29 cellular contexts compared by ENCODE assay signal in genomic region chr1:66597500-66597899, GRCh38.
"Had no signal": no experiment of that assay in that cellular context is flagged by ENCODE, and none has a peak within 500 bp of the region (broad histone marks: within the 10 kb centered on the region; RNA-seq: fewer than 3 reads in every experiment).

No MANE protein-coding gene starts in this region.

- H3K4me3 ChIP-seq: neural progenitor cell, ovary, psoas muscle, right lobe of liver, sigmoid colon, suprapubic skin, testis, tibial artery, transverse colon, upper lobe of right lung, uterus had no signal

- H3K27ac Mint-ChIP-seq: natural killer cell; nephron; neural progenitor cell; progenitor cell of endocrine pancreas; stimulated activated memory B cell treated with anti-CD40 and anti-IgM and Interleukin-4, amounts not matched to agents 10 μg/mL and 1 μg/mL and 100 μg/mL, for 72 hours; stimulated activated naive CD8-positive, alpha-beta T cell treated with anti-CD3 and anti-CD28 coated beads, Interleukin-15, amount 100 ng/mL, for 72 hours; type B pancreatic cell had no signal

- H3K9me3 ChIP-seq: ovary, psoas muscle, right lobe of liver, sigmoid colon, suprapubic skin, testis, tibial artery, transverse colon, upper lobe of right lung, uterus had no signal

- H3K9ac ChIP-seq: neural progenitor cell, parathyroid adenoma had no signal

- H3K27me3 Mint-ChIP-seq: progenitor cell of endocrine pancreas; stimulated activated naive CD8-positive, alpha-beta T cell treated with anti-CD3 and anti-CD28 coated beads, Interleukin-15, amount 100 ng/mL, for 72 hours; type B pancreatic cell had no signal

- H3K36me3 ChIP-seq: neural progenitor cell, ovary, right lobe of liver, sigmoid colon, suprapubic skin, tibial artery, transverse colon, upper lobe of right lung, uterus had no signal

- H3K4me1 Mint-ChIP-seq: natural killer cell; stimulated activated memory B cell treated with anti-CD40 and anti-IgM and Interleukin-4, amounts not matched to agents 10 μg/mL and 1 μg/mL and 100 μg/mL, for 72 hours had no signal

- H3K4me1 ChIP-seq: neural progenitor cell, parathyroid adenoma, psoas muscle, right lobe of liver, sigmoid colon, suprapubic skin, testis, transverse colon, upper lobe of right lung, uterus had no signal

- H3K36me3 Mint-ChIP-seq: natural killer cell; neural progenitor cell; stimulated activated memory B cell treated with anti-CD40 and anti-IgM and Interleukin-4, amounts not matched to agents 10 μg/mL and 1 μg/mL and 100 μg/mL, for 72 hours; type B pancreatic cell had no signal

- H3K9me3 Mint-ChIP-seq: natural killer cell, neural progenitor cell, type B pancreatic cell had no signal

- H2AFZ ChIP-seq: neural progenitor cell, parathyroid adenoma had no signal

- FAIRE-seq: small intestine had no signal

- DNase-seq: natural killer cell; occipital lobe; ovary; posterior cingulate gyrus; psoas muscle; right cardiac atrium; right lobe of liver; sigmoid colon; small intestine; stimulated activated CD4-positive, alpha-beta T cell treated with anti-CD3 and anti-CD28 coated beads, Interleukin-15, amount 100 ng/mL, for 24 hours; stimulated activated CD4-positive, alpha-beta T cell treated with anti-CD3 and anti-CD28 coated beads, Interleukin-2, amount 100 ng/mL, for 24 hours; stimulated activated CD4-positive, alpha-beta T cell treated with anti-CD3 and anti-CD28 coated beads, Interleukin-2, amount 100 ng/mL, for 48 hours; stimulated activated CD4-positive, alpha-beta T cell treated with anti-CD3 and anti-CD28 coated beads, Interleukin-4, amount 100 ng/mL, for 24 hours; stimulated activated naive CD4-positive, alpha-beta T cell; stimulated activated naive CD8-positive, alpha-beta T cell treated with anti-CD3 and anti-CD28 coated beads, Interleukin-15, amount 100 ng/mL, for 72 hours; stimulated activated naive CD8-positive, alpha-beta T cell treated with anti-CD3 and anti-CD28 coated beads, Interleukin-15, Interleukin-2, amounts not matched to agents 100 U/mL and 50 U/mL, for 24 hours; substantia nigra; testis; tibial artery; transverse colon; upper lobe of right lung; uterus had no signal

- H3K79me2 ChIP-seq: parathyroid adenoma had no signal

- H3K4me2 ChIP-seq: neural progenitor cell had no signal

- H3K27ac ChIP-seq: neural progenitor cell, ovary, parathyroid adenoma, psoas muscle, right lobe of liver, sigmoid colon, suprapubic skin, testis, tibial artery, transverse colon, upper lobe of right lung, uterus had no signal

- H3K4me3 Mint-ChIP-seq: natural killer cell; nephron; neural progenitor cell; stimulated activated memory B cell treated with anti-CD40 and anti-IgM and Interleukin-4, amounts not matched to agents 10 μg/mL and 1 μg/mL and 100 μg/mL, for 72 hours; stimulated activated naive CD8-positive, alpha-beta T cell treated with anti-CD3 and anti-CD28 coated beads, Interleukin-15, amount 100 ng/mL, for 72 hours; type B pancreatic cell had no signal

- H3K27me3 ChIP-seq: neural progenitor cell, ovary, right lobe of liver, sigmoid colon, suprapubic skin, testis, tibial artery, transverse colon, upper lobe of right lung, uterus had no signal
